Comparison of ENCODE assay signal across 8 cellular contexts in the genomic region with DNA sequence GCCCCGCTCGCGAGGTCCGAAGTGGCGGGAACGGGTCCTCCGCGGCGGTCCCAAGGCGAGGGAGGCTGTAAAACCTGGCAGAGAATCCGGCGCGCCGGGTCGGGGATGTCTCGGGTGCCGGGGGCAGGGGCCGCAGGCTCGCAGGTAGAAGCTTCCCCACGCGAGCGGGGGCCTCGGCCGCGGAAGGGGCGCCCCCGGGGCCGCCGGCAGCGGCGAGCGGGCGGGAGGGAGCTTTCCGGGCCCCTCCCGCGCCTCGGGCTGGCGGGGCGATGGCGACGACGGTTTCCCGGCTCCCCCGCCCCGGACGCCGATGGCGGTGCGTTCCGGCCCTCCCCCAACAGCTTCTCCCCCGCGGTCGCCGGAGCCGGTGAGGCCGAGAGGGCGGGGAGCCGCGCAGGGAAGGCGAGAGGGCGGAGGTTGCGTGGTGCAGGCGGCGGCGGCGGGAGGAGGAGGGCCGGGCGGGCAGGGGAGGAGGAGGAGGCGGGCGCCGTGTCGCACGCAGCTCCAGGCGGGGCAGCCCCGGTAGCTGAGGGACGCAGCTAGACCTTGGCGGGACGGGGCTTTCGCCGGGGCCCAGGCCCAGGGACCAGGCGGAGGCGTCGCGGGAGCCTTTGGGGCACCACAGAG. TPM values are rescaled to one million over a fixed set of nuclear protein-coding genes. Genes with fewer than 3 reads are reported as not detected.
DNase-seq lines count a peak whose midpoint lies in the region; ATAC-seq, FAIRE-seq and TF ChIP-seq lines count a peak whose summit lies in the region.

A gene (plus strand): TSS at position 507 of the 627 bp plus-strand sequence. CDS start 31,220 bp downstream, outside the sequence.

- ATAC-seq in GM21367 (IDR thresholded peaks at IDR 0.05; ENCODE audit: unreplicated experiment) (peak; percentile 61), Panc1 (peak; percentile 96)

- BruUV-seq in Panc1 (replicated peaks; lab: Mats Ljungman, UMichigan) = no TSS peak

- H3K27me3 Mint-ChIP-seq in activated T-helper 2 cell treated with anti-CD3 and anti-CD28 coated beads, Interferon-gamma antibody, Interleukin-2, Interleukin-4, amounts not matched to agents 10 μg/mL and 5 μg/mL and 100 μg/mL, durations not matched to agents 14 hours and 24 hours and 36 hours (ENCODE audit: low read depth) = no peaks in the 10 kb centered on the region
- peaks cover 6% of the 10 kb centered on the region for H3K27me3 Mint-ChIP-seq in nephron progenitor cell (ENCODE audit: low read depth, poor library complexity)

- intact Hi-C loops in Panc1 (cut with micrococcal nuclease; ENCODE audit: unreplicated experiment) = no loop called here
- intact Hi-C loops in activated T-helper 2 cell treated with anti-CD3 and anti-CD28 coated beads, Interferon-gamma antibody, Interleukin-2, Interleukin-4, amounts not matched to agents 10 μg/mL and 5 μg/mL and 100 μg/mL, durations not matched to agents 14 hours and 24 hours and 36 hours (cut with micrococcal nuclease) = loop anchor here (1.0 to 5.0 kb wide), 6 partner anchors 70 to 1174 kb away; a partner anchor contains a TSS
- intact Hi-C loops in stomach (cut with DNase I; ENCODE audit: low total_unique reads) = no loop called here

- TF ChIP-seq CTCF in Panc1 (IDR thresholded peaks at IDR 0.05) = no peak
- TF ChIP-seq CTCF in fibroblast of pulmonary artery (IDR thresholded peaks at IDR 0.05; ENCODE audit: low read length, missing control alignments) = no peak
- TF ChIP-seq CTCF in nephron progenitor cell (IDR thresholded peaks at IDR 0.05) = no peak
- TF ChIP-seq CTCF in stomach (IDR thresholded peaks at IDR 0.05) = no peak

- in situ Hi-C loops in Panc1 (cut with HindIII; ENCODE audit: low pct_unique_long_range_greater_than_20kb, low sequenced_read_pairs) = no loop called here

- TF ChIP-seq POLR2A in stomach (IDR thresholded peaks at IDR 0.05) = no peak

- H3K27me3 ChIP-seq in Panc1 (ENCODE audit: control insufficient read depth, insufficient read depth, low read length) (no peaks in the 10 kb centered on the region), stomach (no peaks in the 10 kb centered on the region)

- WGBS in stomach, 5 donors = 0 to 1% (median 0%) methylated on average over 22 to 84 of the region's 84 CpGs

- peak within 1 kb of the TSS; percentile 69 to 72 for H3K4me3 ChIP-seq in Panc1 (ENCODE audit: low read depth in 2 of 2, low read length in 2 of 2)
- H3K4me3 ChIP-seq in fibroblast of pulmonary artery (replicated peaks; ENCODE audit: low read depth, low read length) = peak within 1 kb of the TSS; percentile 79
- H3K4me3 ChIP-seq in stomach = peak within 1 kb of the TSS; percentile 81 to 92 (median 87)

- peak within 1 kb of the TSS; percentile 91 for H3K4me3 Mint-ChIP-seq in activated T-helper 2 cell treated with anti-CD3 and anti-CD28 coated beads, Interferon-gamma antibody, Interleukin-2, Interleukin-4, amounts not matched to agents 10 μg/mL and 5 μg/mL and 100 μg/mL, durations not matched to agents 14 hours and 24 hours and 36 hours (ENCODE audit: low read depth)
- H3K4me3 Mint-ChIP-seq in nephron progenitor cell = peak within 1 kb of the TSS; percentile 91

- peak within 1 kb of the TSS; percentile 95 for H3K27ac Mint-ChIP-seq in activated T-helper 2 cell treated with anti-CD3 and anti-CD28 coated beads, Interferon-gamma antibody, Interleukin-2, Interleukin-4, amounts not matched to agents 10 μg/mL and 5 μg/mL and 100 μg/mL, durations not matched to agents 14 hours and 24 hours and 36 hours
- H3K27ac Mint-ChIP-seq in nephron progenitor cell = peak within 1 kb of the TSS; percentile 96

- POLR2A ChIA-PET in Panc1 (lab: Charles Lee) = interaction anchor here (0.6 to 1.2 kb wide), 5 partner anchors 33 to 424 kb away, joined by 3 to 12 read pairs (median 5); no protein-coding TSS in a partner anchor

- peaks cover 17% of the 10 kb centered on the region for H3K36me3 Mint-ChIP-seq in activated T-helper 2 cell treated with anti-CD3 and anti-CD28 coated beads, Interferon-gamma antibody, Interleukin-2, Interleukin-4, amounts not matched to agents 10 μg/mL and 5 μg/mL and 100 μg/mL, durations not matched to agents 14 hours and 24 hours and 36 hours (ENCODE audit: low read depth)
- H3K36me3 Mint-ChIP-seq in nephron progenitor cell (ENCODE audit: low read depth) = peaks cover 4% of the 10 kb centered on the region

- H3K9me3 Mint-ChIP-seq in activated T-helper 2 cell treated with anti-CD3 and anti-CD28 coated beads, Interferon-gamma antibody, Interleukin-2, Interleukin-4, amounts not matched to agents 10 μg/mL and 5 μg/mL and 100 μg/mL, durations not matched to agents 14 hours and 24 hours and 36 hours = no peaks in the 10 kb centered on the region
- H3K9me3 Mint-ChIP-seq in nephron progenitor cell = no peaks in the 10 kb centered on the region

- CTCF ChIA-PET in Panc1 (lab: Charles Lee) = no interaction called here

- DNase-seq in DMS 273 treated with DMSO at 0.1 percent for 48 hours (lab: John Stamatoyannopoulos, UW) = peak; percentile 45
- peak; percentile 27 for DNase-seq in HTR-8/SVneo (ENCODE audit: insufficient read length, low spot score)
- no peak for DNase-seq in Panc1 (ENCODE audit: low read depth, low spot score)
- DNase-seq in activated T-helper 2 cell treated with anti-CD3 and anti-CD28 coated beads, Interferon-gamma antibody, Interleukin-2, Interleukin-4, amounts not matched to agents 10 μg/mL and 5 μg/mL and 100 μg/mL, durations not matched to agents 14 hours and 24 hours and 36 hours (ENCODE audit: low spot score) = peak; percentile 83
- peak; percentile 73 for DNase-seq in fibroblast of pulmonary artery (ENCODE audit: low read depth)
- peak; percentile 85 for DNase-seq in nephron progenitor cell
- DNase-seq in stomach = peak; percentile 91

- no peak for TF ChIP-seq EP300 in stomach (IDR thresholded peaks at IDR 0.05)

- H3K4me1 ChIP-seq in Panc1 (ENCODE audit: control insufficient read depth, insufficient read depth, low read length) (peaks cover 35% of the 10 kb centered on the region), stomach (peaks cover 20 to 51% (median 38%) of the 10 kb centered on the region in 4 donors)

- no peaks in the 10 kb centered on the region for H3K9me3 ChIP-seq in Panc1 (ENCODE audit: control insufficient read depth, insufficient read depth, low read depth, low read length)
- no peaks in the 10 kb centered on the region for H3K9me3 ChIP-seq in stomach

- no peak for FAIRE-seq in HTR-8/SVneo (lab: Jason Lieb, UNC)

- peak within 1 kb of the TSS; percentile 87 for H3K27ac ChIP-seq in Panc1 (ENCODE audit: low read length)
- peak within 1 kb of the TSS; percentile 96 to 99 (median 98) for H3K27ac ChIP-seq in stomach

- peaks cover 57% of the 10 kb centered on the region for H3K4me1 Mint-ChIP-seq in activated T-helper 2 cell treated with anti-CD3 and anti-CD28 coated beads, Interferon-gamma antibody, Interleukin-2, Interleukin-4, amounts not matched to agents 10 μg/mL and 5 μg/mL and 100 μg/mL, durations not matched to agents 14 hours and 24 hours and 36 hours (ENCODE audit: low read depth)
- H3K4me1 Mint-ChIP-seq in nephron progenitor cell = peaks cover 53% of the 10 kb centered on the region

- H3K36me3 ChIP-seq in Panc1 (ENCODE audit: control insufficient read depth, insufficient read depth, low read length) = peaks cover 2% of the 10 kb centered on the region; the same call in 1 of the 2 replicates
- H3K36me3 ChIP-seq in stomach = no peaks in the 10 kb centered on the region

RNA-seq across cellular contexts. Expression of the gene that starts here (rescaled TPM):
- 60.6 TPM for total RNA-seq in Panc1 (2021; ENCODE audit: unreplicated experiment)
- polyA plus RNA-seq in Panc1 (2012; ENCODE audit: insufficient read length) = 44.1 TPM
- total RNA-seq in activated T-helper 2 cell treated with anti-CD3 and anti-CD28 coated beads, Interferon-gamma antibody, Interleukin-2, Interleukin-4, amounts not matched to agents 10 μg/mL and 5 μg/mL and 100 μg/mL, durations not matched to agents 14 hours and 24 hours and 36 hours = 69.4 and 74.5 TPM in 2 replicates
- 10 to 100 TPM; 23.8 to 56.4 (median 37.8) TPM for total RNA-seq in stomach
- 10 to 100 TPM; 22.5 to 33.5 (median 23.3) TPM for polyA plus RNA-seq in stomach
